ENCODE assay signal across 1 cellular context in the genomic region with DNA sequence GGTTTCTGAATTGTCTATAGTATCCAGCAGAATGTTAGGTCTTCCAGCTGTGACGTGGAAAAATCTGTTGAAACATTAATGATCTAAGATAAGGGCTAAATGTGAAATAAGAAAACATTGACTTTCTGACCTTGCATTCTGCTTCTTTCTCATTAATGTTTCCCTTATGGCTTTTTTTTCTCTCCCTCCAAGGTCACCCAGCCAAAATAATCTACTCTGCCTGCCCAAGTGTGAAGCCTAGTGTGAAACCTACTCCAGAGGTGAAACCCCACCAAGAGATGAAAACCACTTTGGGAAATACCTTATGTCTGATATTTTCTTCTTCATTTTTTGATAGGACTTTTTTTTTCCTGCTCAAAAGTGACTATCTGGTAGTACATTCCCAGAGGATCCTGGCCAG.
TF ChIP-seq lines count a peak whose summit lies in the region.

No MANE protein-coding gene starts in this region.

TF ChIP-seq in GM12878, 131 proteins besides CTCF, POLR2A, EP300 and RAD21 (continued from another document):
- TF ChIP-seq ZBTB33 (IDR thresholded peaks at IDR 0.05) (no peak), KAT2A (conservative IDR thresholded peaks at IDR 0.05; ENCODE audit: control insufficient read depth, low read depth, low read length) (no peak), BHLHE40 (IDR thresholded peaks at IDR 0.05; ENCODE audit: borderline replicate concordance in 1 of 2, low read depth in 2 of 2, low read length in 1 of 2) (peak in 1 of 2 experiments; percentile 25; a peak in 1 of 4 replicates), HDAC2 (IDR thresholded peaks at IDR 0.05) (no peak), JUND (IDR thresholded peaks at IDR 0.05; ENCODE audit: low read depth, low read length) (no peak)
